ENCODE assay signal across 21 cellular contexts in genomic region chr11:27350503-27350902, GRCh38. TPM values are rescaled to one million over a fixed set of nuclear protein-coding genes. Genes with fewer than 3 reads are reported as not detected.
DNase-seq lines count a peak whose midpoint lies in the region; ATAC-seq, FAIRE-seq and TF ChIP-seq lines count a peak whose summit lies in the region.
"Had no signal": no experiment of that assay in that cellular context is flagged by ENCODE, and none has a peak within 500 bp of the region (broad histone marks: within the 10 kb centered on the region; RNA-seq: fewer than 3 reads in every experiment).

No MANE protein-coding gene starts in this region.

- peaks cover 31 to 42% (median 39%) of the 10 kb centered on the region in 3 donors for H3K4me1 ChIP-seq in pancreas

- no peak overlapping the region for H3K4me3 ChIP-seq in SK-N-MC
- H3K4me3 ChIP-seq in pancreas, result no peak overlapping the region
- H3K4me3 ChIP-seq: BLaER1 had no signal

- no peak overlapping the region for H3K9ac ChIP-seq in SK-N-MC (ENCODE audit: insufficient read length)
- H3K9ac ChIP-seq: BLaER1, SK-N-SH had no signal

- H3K27ac ChIP-seq in SK-N-MC (peak overlapping the region; percentile 60), pancreas (peak overlapping the region in 2 of 4 donors; percentile 22 to 50)
- H3K27ac ChIP-seq: BLaER1, neutrophil had no signal

- no peaks in the 10 kb centered on the region for H3K27me3 ChIP-seq in pancreas
- H3K27me3 ChIP-seq: BLaER1, neutrophil had no signal

- TF ChIP-seq CTCF in pancreas (IDR thresholded peaks at IDR 0.05), result no peak

- peak; percentile 13 for DNase-seq in GM03348 (ENCODE audit: low spot score)
- DNase-seq in SK-N-MC (ENCODE audit: low read depth, low spot score), result no peak
- DNase-seq in fibroblast of peridontal ligament (ENCODE audit: extremely low read depth), result peak; percentile 92
- no peak for DNase-seq in pancreas
- DNase-seq in HuH-7 (ENCODE audit: low spot score), result no peak
- no peak for DNase-seq in C1 segment of cervical spinal cord (lab: John Stamatoyannopoulos, UW)
- DNase-seq: activated CD4-positive, CD25-positive, alpha-beta regulatory T cell; activated CD8-positive, alpha-beta T cell treated with anti-CD3 and anti-CD28 coated beads for 36 hours; activated naive CD4-positive, alpha-beta T cell treated with anti-CD3 and anti-CD28 coated beads for 36 hours; activated T-cell treated with anti-CD3 and anti-CD28 coated beads, Interleukin-2, amount 50 U/mL, for 24 hours; MM.1S; NCI-H1930; NCI-H226; NK-92 treated with Interleukin-12 subunit alpha and Interleukin-12 subunit beta, amount 100 ng/mL, for 24 hours; SK-N-SH had no signal

- FAIRE-seq in pancreas (lab: Jason Lieb, UNC), result no peak
- FAIRE-seq: D721Med, frontal cortex, G401.6 had no signal

- H3K9me3 ChIP-seq in SK-N-MC (ENCODE audit: low read depth, low read length) (no peaks in the 10 kb centered on the region), pancreas (no peaks in the 10 kb centered on the region)
- H3K9me3 ChIP-seq: BLaER1, neutrophil, SK-N-SH had no signal

- peak in 3 of 4 donors; percentile 34 to 54 (median 43) for ATAC-seq in pancreas
- no peak for ATAC-seq in GM21390 (IDR thresholded peaks at IDR 0.05; ENCODE audit: unreplicated experiment)
- ATAC-seq: activated CD8-positive, alpha-beta T cell treated with anti-CD3 and anti-CD28 coated beads for 36 hours had no signal

- intact Hi-C loops in pancreas (cut with DNase I), result no loop called here

- H3K36me3 ChIP-seq in SK-N-MC (ENCODE audit: insufficient read depth, low read length), result peaks cover 7% of the 10 kb centered on the region
- no peaks in the 10 kb centered on the region for H3K36me3 ChIP-seq in pancreas
- H3K36me3 ChIP-seq: neutrophil had no signal

RNA-seq across cellular contexts. Expression of gene CCDC34, which starts 12.5 kb away (rescaled TPM):
- total RNA-seq in pancreas, result 1 to 10 TPM; 3.3 to 7.1 (median 4.1) TPM
- 10 to 100 TPM in 1 of 2 donors, 1 to 10 TPM in 1; 4.8 to 10.1 TPM for polyA plus RNA-seq in pancreas

Comparison
In these comparisons a context has a peak if more than half of its experiments do, and no peak if none do; other contexts are left out.
1. DNase-seq: peak in GM03348 (single experiment) and fibroblast of peridontal ligament (single experiment); none in SK-N-MC (single experiment), pancreas (0 of 6), HuH-7 (single experiment) and C1 segment of cervical spinal cord (0 of 14).